In the genomic region with DNA sequence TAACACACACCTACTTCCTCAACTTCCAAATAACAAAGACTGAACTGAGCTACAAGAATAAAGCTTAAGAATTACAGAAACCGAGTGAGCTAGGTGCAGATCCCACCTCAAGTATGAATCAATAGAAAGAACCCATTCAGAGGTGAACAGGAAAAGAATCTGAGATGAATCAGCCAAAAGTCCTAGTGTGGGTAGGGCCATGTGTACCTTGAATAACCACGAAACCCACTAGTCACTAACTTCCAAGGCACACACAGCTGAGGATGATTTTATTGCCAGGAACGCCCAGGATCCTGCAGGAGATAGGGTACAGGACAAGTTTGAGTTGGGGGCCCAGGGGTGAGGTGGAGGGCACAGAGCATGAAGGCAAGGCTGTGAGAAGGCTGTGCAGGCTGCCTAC, we compare ENCODE assay signal across 28 cellular contexts.
"Had no signal": no experiment of that assay in that cellular context is flagged by ENCODE, and none has a peak within 500 bp of the region (broad histone marks: within the 10 kb centered on the region; RNA-seq: fewer than 3 reads in every experiment).

No MANE protein-coding gene starts in this region.

- H3K27ac ChIP-seq: neutrophil, pancreas, psoas muscle, right lobe of liver, sigmoid colon, stomach, testis, tibial artery, transverse colon, upper lobe of right lung, vagina had no signal

- H3K9me3 Mint-ChIP-seq: stimulated activated naive CD8-positive, alpha-beta T cell treated with anti-CD3 and anti-CD28 coated beads, Interleukin-15, Interleukin-2, amounts not matched to agents 100 ng/mL and 50 ng/mL, for 24 hours had no signal

- H3K4me1 Mint-ChIP-seq: naive B cell; naive thymus-derived CD8-positive, alpha-beta T cell; nephron progenitor cell; neural crest cell; stimulated activated effector memory CD8-positive, alpha-beta T cell treated with anti-CD3 and anti-CD28 coated beads, Interleukin-12 subunit alpha, Interleukin-12 subunit beta, amount 100 ng/mL, for 72 hours; stimulated activated naive B cell treated with anti-CD40 and anti-IgM and Interleukin-4, amounts not matched to agents 10 μg/mL and 1 μg/mL and 100 μg/mL, for 72 hours had no signal

- DNase-seq: naive B cell; naive thymus-derived CD8-positive, alpha-beta T cell; nephron progenitor cell; nucleus accumbens; pancreas; psoas muscle; right cardiac atrium; right lobe of liver; sigmoid colon; small intestine; stimulated activated CD4-positive, alpha-beta T cell treated with anti-CD3 and anti-CD28 coated beads, Interleukin-12 subunit alpha, Interleukin-12 subunit beta, amount 100 ng/mL, for 4 hours; stimulated activated CD4-positive, alpha-beta T cell treated with anti-CD3 and anti-CD28 coated beads, Interleukin-2, amount 100 ng/mL, for 24 hours; stimulated activated CD4-positive, alpha-beta T cell treated with anti-CD3 and anti-CD28 coated beads, Interleukin-2, amount 100 ng/mL, for 48 hours; stimulated activated CD4-positive, alpha-beta T cell treated with anti-CD3 and anti-CD28 coated beads, Interleukin-4, amount 100 ng/mL, for 24 hours; stimulated activated naive B cell treated with anti-CD40 and anti-IgM and Interleukin-4, amounts not matched to agents 10 μg/mL and 1 μg/mL and 100 μg/mL, for 72 hours; stimulated activated naive CD4-positive, alpha-beta T cell treated with Interleukin-2 at 50 U/mL for 16 hours; stomach; testis; tibial artery; transverse colon; upper lobe of right lung had no signal

- H3K4me3 ChIP-seq: pancreas, psoas muscle, right lobe of liver, sigmoid colon, stomach, testis, tibial artery, transverse colon, upper lobe of right lung, vagina had no signal

- H3K27ac Mint-ChIP-seq: naive B cell; naive thymus-derived CD8-positive, alpha-beta T cell; natural killer cell treated with Interleukin-12 subunit alpha and Interleukin-12 subunit beta and Interleukin-15 and Interleukin-18, amount 100 ng/mL, for 72 hours; nephron progenitor cell; stimulated activated effector memory CD8-positive, alpha-beta T cell treated with anti-CD3 and anti-CD28 coated beads, Interleukin-12 subunit alpha, Interleukin-12 subunit beta, amount 100 ng/mL, for 72 hours; stimulated activated naive B cell treated with anti-CD40 and anti-IgM and Interleukin-4, amounts not matched to agents 10 μg/mL and 1 μg/mL and 100 μg/mL, for 72 hours; stimulated activated naive CD8-positive, alpha-beta T cell treated with anti-CD3 and anti-CD28 coated beads, Interleukin-15, Interleukin-2, amounts not matched to agents 100 ng/mL and 50 ng/mL, for 24 hours; type B pancreatic cell had no signal

- H3K27me3 Mint-ChIP-seq: naive B cell; naive thymus-derived CD8-positive, alpha-beta T cell; natural killer cell treated with Interleukin-12 subunit alpha and Interleukin-12 subunit beta and Interleukin-15 and Interleukin-18, amount 100 ng/mL, for 72 hours; stimulated activated naive B cell treated with anti-CD40 and anti-IgM and Interleukin-4, amounts not matched to agents 10 μg/mL and 1 μg/mL and 100 μg/mL, for 72 hours; stimulated activated naive CD8-positive, alpha-beta T cell treated with anti-CD3 and anti-CD28 coated beads, Interleukin-15, Interleukin-2, amounts not matched to agents 100 ng/mL and 50 ng/mL, for 24 hours had no signal

- H3K36me3 ChIP-seq: neutrophil, pancreas, right lobe of liver, sigmoid colon, stomach, tibial artery, transverse colon, upper lobe of right lung, vagina had no signal

- H3K36me3 Mint-ChIP-seq: naive B cell; naive thymus-derived CD8-positive, alpha-beta T cell; natural killer cell treated with Interleukin-12 subunit alpha and Interleukin-12 subunit beta and Interleukin-15 and Interleukin-18, amount 100 ng/mL, for 72 hours; stimulated activated effector memory CD8-positive, alpha-beta T cell treated with anti-CD3 and anti-CD28 coated beads, Interleukin-12 subunit alpha, Interleukin-12 subunit beta, amount 100 ng/mL, for 72 hours; stimulated activated naive B cell treated with anti-CD40 and anti-IgM and Interleukin-4, amounts not matched to agents 10 μg/mL and 1 μg/mL and 100 μg/mL, for 72 hours; type B pancreatic cell had no signal

- H3K4me1 ChIP-seq: pancreas, psoas muscle, right lobe of liver, sigmoid colon, stomach, testis, tibial artery, transverse colon, upper lobe of right lung, vagina had no signal

- H3K4me3 Mint-ChIP-seq: naive B cell; naive thymus-derived CD8-positive, alpha-beta T cell; natural killer cell treated with Interleukin-12 subunit alpha and Interleukin-12 subunit beta and Interleukin-15 and Interleukin-18, amount 100 ng/mL, for 72 hours; nephron progenitor cell; neural crest cell; stimulated activated effector memory CD8-positive, alpha-beta T cell treated with anti-CD3 and anti-CD28 coated beads, Interleukin-12 subunit alpha, Interleukin-12 subunit beta, amount 100 ng/mL, for 72 hours; stimulated activated naive B cell treated with anti-CD40 and anti-IgM and Interleukin-4, amounts not matched to agents 10 μg/mL and 1 μg/mL and 100 μg/mL, for 72 hours; stimulated activated naive CD8-positive, alpha-beta T cell treated with anti-CD3 and anti-CD28 coated beads, Interleukin-15, Interleukin-2, amounts not matched to agents 100 ng/mL and 50 ng/mL, for 24 hours; type B pancreatic cell had no signal

- H3K9me3 ChIP-seq: neutrophil, pancreas, psoas muscle, right lobe of liver, sigmoid colon, stomach, testis, tibial artery, transverse colon, upper lobe of right lung, vagina had no signal

- ATAC-seq: naive thymus-derived CD8-positive, alpha-beta T cell; natural killer cell treated with Interleukin-12 subunit alpha and Interleukin-12 subunit beta and Interleukin-15 and Interleukin-18, amount 100 ng/mL, for 72 hours; pancreas; psoas muscle; right cardiac atrium; right lobe of liver; stimulated activated effector memory CD8-positive, alpha-beta T cell treated with anti-CD3 and anti-CD28 coated beads, Interleukin-12 subunit alpha, Interleukin-12 subunit beta, amount 100 ng/mL, for 72 hours; stimulated activated naive B cell treated with anti-CD40 and anti-IgM and Interleukin-4, amounts not matched to agents 10 μg/mL and 1 μg/mL and 100 μg/mL, for 72 hours; upper lobe of right lung had no signal

- H3K27me3 ChIP-seq: neutrophil, pancreas, right lobe of liver, sigmoid colon, stomach, testis, tibial artery, transverse colon, upper lobe of right lung, vagina had no signal
